ENCODE assay signal across 9 cellular contexts in genomic region chr6:136788069-136788902, GRCh38. TPM values are rescaled to one million over a fixed set of nuclear protein-coding genes. Genes with fewer than 3 reads are reported as not detected.
DNase-seq lines count a peak whose midpoint lies in the region; ATAC-seq and TF ChIP-seq lines count a peak whose summit lies in the region.
"Had no signal": no experiment of that assay in that cellular context is flagged by ENCODE, and none has a peak within 500 bp of the region (broad histone marks: within the 10 kb centered on the region; RNA-seq: fewer than 3 reads in every experiment).

No MANE protein-coding gene starts in this region.

- H3K4me3 ChIP-seq in cardiac fibroblast (replicated peaks in 1 of 2; ENCODE audit: low read depth in 2 of 2, low read length in 2 of 2) (no peak overlapping the region), osteoblast (ENCODE audit: insufficient read depth, low read length) (no peak overlapping the region)

- H3K4me2 ChIP-seq in osteoblast (ENCODE audit: insufficient read depth, low read length), result peak overlapping the region; percentile 57

- H4K20me1 ChIP-seq in osteoblast (ENCODE audit: insufficient read depth, low read length), result no peaks in the 10 kb centered on the region

- ATAC-seq in HG02885 (IDR thresholded peaks at IDR 0.05; ENCODE audit: poor library complexity, unreplicated experiment), result no peak
- no peak for ATAC-seq in HG03108 (IDR thresholded peaks at IDR 0.05; ENCODE audit: unreplicated experiment)

- H3K4me1 ChIP-seq in osteoblast (ENCODE audit: insufficient read depth, low read length), result peaks cover 24% of the 10 kb centered on the region

- H3K36me3 ChIP-seq in osteoblast (ENCODE audit: insufficient read depth, low read length), result no peaks in the 10 kb centered on the region

- no peaks in the 10 kb centered on the region for H3K9me3 ChIP-seq in osteoblast (ENCODE audit: low read depth, low read length)

- H3K79me2 ChIP-seq in osteoblast (ENCODE audit: insufficient read depth, low read length), result peaks cover 82% of the 10 kb centered on the region

- DNase-seq in GM04504 (ENCODE audit: low read depth), result peak; percentile 63
- peak; percentile 38 to 86 for DNase-seq in NOMO-1 (lab: John Stamatoyannopoulos, UW; ENCODE audit: unreplicated experiment in 2 of 2)
- DNase-seq in cardiac fibroblast (ENCODE audit: low read depth in 2 of 2), result peak; percentile 75 to 92
- peak; percentile 59 for DNase-seq in osteoblast (ENCODE audit: insufficient read length, low spot score, missing footprints)
- DNase-seq in nucleus accumbens (lab: John Stamatoyannopoulos, UW), result no peak
- DNase-seq in 8988T, result no peak
- DNase-seq: activated CD8-positive, alpha-beta memory T cell treated with anti-CD3 and anti-CD28 coated beads for 24 hours had no signal

- no peaks in the 10 kb centered on the region for H3K27me3 ChIP-seq in osteoblast (ENCODE audit: insufficient read depth, low read length)

- H3K27ac ChIP-seq in osteoblast (ENCODE audit: low read depth, low read length), result peak overlapping the region; percentile 70

- TF ChIP-seq CTCF in cardiac fibroblast (IDR thresholded peaks at IDR 0.05; ENCODE audit: low read depth, low read length), result no peak
- no peak for TF ChIP-seq CTCF in osteoblast (IDR thresholded peaks at IDR 0.05; ENCODE audit: extremely low read depth, low read depth, low read length)

- H2AFZ ChIP-seq in osteoblast (ENCODE audit: low read length), result no peak overlapping the region

RNA-seq across cellular contexts. Expression of gene MAP3K5, which starts 4.0 kb away (rescaled TPM):
- 7.4 and 8.3 TPM in 2 replicates for total RNA-seq in osteoblast

RNA-seq across cellular contexts. Expression of gene PEX7, which starts 34.1 kb away (rescaled TPM):
- 5.4 and 9.1 TPM in 2 replicates for total RNA-seq in osteoblast

Comparison
In these comparisons a context has a peak if more than half of its experiments do, and no peak if none do; other contexts are left out.
1. DNase-seq: peak in GM04504 (single experiment), NOMO-1 (2 of 2), cardiac fibroblast (2 of 2) and osteoblast (single experiment); none in nucleus accumbens (0 of 56) and 8988T (single experiment).